Comparison of ENCODE assay signal across 37 cellular contexts in genomic region chrX:30280428-30280827, GRCh38. TPM values are rescaled to one million over a fixed set of nuclear protein-coding genes. Genes with fewer than 3 reads are reported as not detected.
"Had no signal": no experiment of that assay in that cellular context is flagged by ENCODE, and none has a peak within 500 bp of the region (broad histone marks: within the 10 kb centered on the region; RNA-seq: fewer than 3 reads in every experiment).

No MANE protein-coding gene starts in this region.

- H3K36me3 Mint-ChIP-seq: activated CD8-positive, alpha-beta memory T cell treated with anti-CD3 and anti-CD28 coated beads, Interleukin-2, amount 10 ng/mL, durations not matched to agents 7 days and 5 days; activated naive CD4-positive, alpha-beta T cell treated with anti-CD3 and anti-CD28 coated beads, Interleukin-2, amount 50 U/mL, for 24 hours; activated naive CD8-positive, alpha-beta T cell treated with anti-CD3 and anti-CD28 coated beads, Interleukin-2, amount 10 ng/mL, durations not matched to agents 7 days and 5 days had no signal

- H3K36me3 ChIP-seq: ascending aorta, SJCRH30, WERI-Rb-1 had no signal

- H3K9me3 Mint-ChIP-seq: activated CD4-positive, alpha-beta memory T cell treated with anti-CD3 and anti-CD28 coated beads, Interleukin-2, amount 10 ng/mL, durations not matched to agents 7 days and 5 days; activated naive CD4-positive, alpha-beta T cell treated with anti-CD3 and anti-CD28 coated beads, Interleukin-2, amount 50 U/mL, for 24 hours; activated naive CD8-positive, alpha-beta T cell treated with anti-CD3 and anti-CD28 coated beads, Interleukin-2, amount 10 ng/mL, durations not matched to agents 7 days and 5 days; activated T-helper 2 cell treated with anti-CD3 and anti-CD28 coated beads, Interferon-gamma antibody, Interleukin-2, Interleukin-4, amounts not matched to agents 10 μg/mL and 5 μg/mL and 100 μg/mL, durations not matched to agents 14 hours and 24 hours and 36 hours; central memory CD8-positive, alpha-beta T cell had no signal

- H3K4me3 Mint-ChIP-seq: activated CD4-positive, alpha-beta memory T cell treated with anti-CD3 and anti-CD28 coated beads, Interleukin-2, amount 10 ng/mL, durations not matched to agents 7 days and 5 days; activated CD8-positive, alpha-beta memory T cell treated with anti-CD3 and anti-CD28 coated beads, Interleukin-2, amount 10 ng/mL, durations not matched to agents 7 days and 5 days; activated naive CD4-positive, alpha-beta T cell treated with anti-CD3 and anti-CD28 coated beads, Interleukin-2, amount 50 U/mL, for 24 hours; activated naive CD8-positive, alpha-beta T cell treated with anti-CD3 and anti-CD28 coated beads, Interleukin-2, amount 10 ng/mL, durations not matched to agents 7 days and 5 days; central memory CD8-positive, alpha-beta T cell had no signal

- DNase-seq: activated CD4-positive, alpha-beta memory T cell treated with anti-CD3 and anti-CD28 coated beads, Interleukin-2, amount 10 ng/mL, durations not matched to agents 7 days and 5 days; activated CD4-positive, alpha-beta T cell treated with anti-CD3 and anti-CD28 coated beads for 1 hour; activated CD4-positive, alpha-beta T cell treated with anti-CD3 and anti-CD28 coated beads for 48 hours; activated CD4-positive, CD25-positive, alpha-beta regulatory T cell; activated CD8-positive, alpha-beta memory T cell treated with anti-CD3 and anti-CD28 coated beads for 24 hours; activated CD8-positive, alpha-beta memory T cell treated with anti-CD3 and anti-CD28 coated beads, Interleukin-2, amount 10 ng/mL, durations not matched to agents 7 days and 5 days; activated CD8-positive, alpha-beta memory T cell treated with anti-CD3 and anti-CD28 coated beads, Interleukin-2, amount 50 U/mL, for 48 hours; activated gamma-delta T cell; activated naive CD4-positive, alpha-beta T cell treated with Interleukin-2 at 50 U/mL for 16 hours; activated naive CD8-positive, alpha-beta T cell treated with anti-CD3 and anti-CD28 coated beads, Interleukin-2, amount 10 ng/mL, durations not matched to agents 7 days and 5 days; activated T-cell treated with anti-CD3 and anti-CD28 coated beads, Interleukin-2, amount 50 U/mL, for 1 hour; amygdala; body of pancreas; NCI-H1105; NCI-H1417 treated with DMSO at 0.1 percent for 48 hours; NCI-H2029; NCI-H345; NCI-H524 treated with DMSO at 0.1 percent for 48 hours; SHP77; SJCRH30; T1000; WERI-Rb-1 had no signal

- H3K4me3 ChIP-seq: ascending aorta, body of pancreas, coronary artery, SJCRH30, SK-N-MC had no signal

- H3K27me3 ChIP-seq: ascending aorta, body of pancreas, SJCRH30 had no signal

- ATAC-seq: activated CD8-positive, alpha-beta memory T cell treated with anti-CD3 and anti-CD28 coated beads, Interleukin-2, amount 10 ng/mL, durations not matched to agents 7 days and 5 days; body of pancreas; Panc1 had no signal

- H3K27me3 Mint-ChIP-seq: activated CD4-positive, alpha-beta memory T cell treated with anti-CD3 and anti-CD28 coated beads, Interleukin-2, amount 10 ng/mL, durations not matched to agents 7 days and 5 days; activated CD8-positive, alpha-beta memory T cell treated with anti-CD3 and anti-CD28 coated beads, Interleukin-2, amount 10 ng/mL, durations not matched to agents 7 days and 5 days; activated naive CD4-positive, alpha-beta T cell treated with anti-CD3 and anti-CD28 coated beads, Interleukin-2, amount 50 U/mL, for 24 hours; activated naive CD8-positive, alpha-beta T cell treated with anti-CD3 and anti-CD28 coated beads, Interleukin-2, amount 10 ng/mL, durations not matched to agents 7 days and 5 days; central memory CD8-positive, alpha-beta T cell had no signal

- H3K9me3 ChIP-seq: ascending aorta, body of pancreas, SJCRH30 had no signal

- H3K4me1 ChIP-seq: ascending aorta, body of pancreas had no signal

- H3K27ac Mint-ChIP-seq: activated CD4-positive, alpha-beta memory T cell treated with anti-CD3 and anti-CD28 coated beads, Interleukin-2, amount 10 ng/mL, durations not matched to agents 7 days and 5 days; activated CD8-positive, alpha-beta memory T cell treated with anti-CD3 and anti-CD28 coated beads, Interleukin-2, amount 10 ng/mL, durations not matched to agents 7 days and 5 days; activated naive CD4-positive, alpha-beta T cell treated with anti-CD3 and anti-CD28 coated beads, Interleukin-2, amount 50 U/mL, for 24 hours; activated naive CD8-positive, alpha-beta T cell treated with anti-CD3 and anti-CD28 coated beads, Interleukin-2, amount 10 ng/mL, durations not matched to agents 7 days and 5 days; activated T-helper 2 cell treated with anti-CD3 and anti-CD28 coated beads, Interferon-gamma antibody, Interleukin-2, Interleukin-4, amounts not matched to agents 10 μg/mL and 5 μg/mL and 100 μg/mL, durations not matched to agents 14 hours and 24 hours and 36 hours had no signal

- H3K4me1 Mint-ChIP-seq: activated CD8-positive, alpha-beta memory T cell treated with anti-CD3 and anti-CD28 coated beads, Interleukin-2, amount 10 ng/mL, durations not matched to agents 7 days and 5 days; central memory CD8-positive, alpha-beta T cell had no signal

- H3K27ac ChIP-seq: ascending aorta, body of pancreas, coronary artery, SJCRH30, SK-N-MC, WERI-Rb-1 had no signal

RNA-seq across cellular contexts. Expression of gene NR0B1, which starts 28.8 kb away (rescaled TPM):
- total RNA-seq: activated CD4-positive, alpha-beta memory T cell treated with anti-CD3 and anti-CD28 coated beads, Interleukin-2, amount 10 ng/mL, durations not matched to agents 7 days and 5 days; activated CD8-positive, alpha-beta memory T cell treated with anti-CD3 and anti-CD28 coated beads, Interleukin-2, amount 10 ng/mL, durations not matched to agents 7 days and 5 days; activated naive CD8-positive, alpha-beta T cell treated with anti-CD3 and anti-CD28 coated beads, Interleukin-2, amount 10 ng/mL, durations not matched to agents 7 days and 5 days; activated T-helper 2 cell treated with anti-CD3 and anti-CD28 coated beads, Interferon-gamma antibody, Interleukin-2, Interleukin-4, amounts not matched to agents 10 μg/mL and 5 μg/mL and 100 μg/mL, durations not matched to agents 14 hours and 24 hours and 36 hours; chondrocyte; LHCN-M2; M059J; SJCRH30; T-helper 1 cell treated with Interleukin-12 subunit alpha and Interleukin-12 subunit beta and Interleukin-4 antibody, amounts not matched to agents 30 ng/mL and 1 ng/mL, for 36 hours; T-helper 2 cell treated with Interferon-gamma antibody and Interleukin-4, amounts not matched to agents 100 ng/mL and 5 ng/mL, for 36 hours had no signal

RNA-seq across cellular contexts. Expression of gene MAGEB1, which starts 33.5 kb away (rescaled TPM):
- total RNA-seq: activated CD4-positive, alpha-beta memory T cell treated with anti-CD3 and anti-CD28 coated beads, Interleukin-2, amount 10 ng/mL, durations not matched to agents 7 days and 5 days; activated CD8-positive, alpha-beta memory T cell treated with anti-CD3 and anti-CD28 coated beads, Interleukin-2, amount 10 ng/mL, durations not matched to agents 7 days and 5 days; activated naive CD8-positive, alpha-beta T cell treated with anti-CD3 and anti-CD28 coated beads, Interleukin-2, amount 10 ng/mL, durations not matched to agents 7 days and 5 days; activated T-helper 2 cell treated with anti-CD3 and anti-CD28 coated beads, Interferon-gamma antibody, Interleukin-2, Interleukin-4, amounts not matched to agents 10 μg/mL and 5 μg/mL and 100 μg/mL, durations not matched to agents 14 hours and 24 hours and 36 hours; ascending aorta; body of pancreas; chondrocyte; LHCN-M2; M059J; NCI-H460; T-helper 1 cell treated with Interleukin-12 subunit alpha and Interleukin-12 subunit beta and Interleukin-4 antibody, amounts not matched to agents 30 ng/mL and 1 ng/mL, for 36 hours; T-helper 2 cell treated with Interferon-gamma antibody and Interleukin-4, amounts not matched to agents 100 ng/mL and 5 ng/mL, for 36 hours had no signal
- polyA plus RNA-seq: adipose tissue had no signal

RNA-seq across cellular contexts. Expression of gene MAGEB4, which starts 38.6 kb away (rescaled TPM):
- total RNA-seq: activated CD4-positive, alpha-beta memory T cell treated with anti-CD3 and anti-CD28 coated beads, Interleukin-2, amount 10 ng/mL, durations not matched to agents 7 days and 5 days; activated CD8-positive, alpha-beta memory T cell treated with anti-CD3 and anti-CD28 coated beads, Interleukin-2, amount 10 ng/mL, durations not matched to agents 7 days and 5 days; activated naive CD8-positive, alpha-beta T cell treated with anti-CD3 and anti-CD28 coated beads, Interleukin-2, amount 10 ng/mL, durations not matched to agents 7 days and 5 days; activated T-helper 2 cell treated with anti-CD3 and anti-CD28 coated beads, Interferon-gamma antibody, Interleukin-2, Interleukin-4, amounts not matched to agents 10 μg/mL and 5 μg/mL and 100 μg/mL, durations not matched to agents 14 hours and 24 hours and 36 hours; ascending aorta; body of pancreas; chondrocyte; LHCN-M2; M059J; NCI-H460; RPMI7951; SJCRH30; T-helper 1 cell treated with Interleukin-12 subunit alpha and Interleukin-12 subunit beta and Interleukin-4 antibody, amounts not matched to agents 30 ng/mL and 1 ng/mL, for 36 hours; T-helper 2 cell treated with Interferon-gamma antibody and Interleukin-4, amounts not matched to agents 100 ng/mL and 5 ng/mL, for 36 hours had no signal
- polyA plus RNA-seq: adipose tissue had no signal

RNA-seq across cellular contexts. Expression of gene MAGEB3, which starts 50.0 kb away (rescaled TPM):
- total RNA-seq: activated CD4-positive, alpha-beta memory T cell treated with anti-CD3 and anti-CD28 coated beads, Interleukin-2, amount 10 ng/mL, durations not matched to agents 7 days and 5 days; activated CD8-positive, alpha-beta memory T cell treated with anti-CD3 and anti-CD28 coated beads, Interleukin-2, amount 10 ng/mL, durations not matched to agents 7 days and 5 days; activated naive CD8-positive, alpha-beta T cell treated with anti-CD3 and anti-CD28 coated beads, Interleukin-2, amount 10 ng/mL, durations not matched to agents 7 days and 5 days; activated T-helper 2 cell treated with anti-CD3 and anti-CD28 coated beads, Interferon-gamma antibody, Interleukin-2, Interleukin-4, amounts not matched to agents 10 μg/mL and 5 μg/mL and 100 μg/mL, durations not matched to agents 14 hours and 24 hours and 36 hours; ascending aorta; body of pancreas; chondrocyte; LHCN-M2; NCI-H460; RPMI7951; SJCRH30; T-helper 1 cell treated with Interleukin-12 subunit alpha and Interleukin-12 subunit beta and Interleukin-4 antibody, amounts not matched to agents 30 ng/mL and 1 ng/mL, for 36 hours; T-helper 2 cell treated with Interferon-gamma antibody and Interleukin-4, amounts not matched to agents 100 ng/mL and 5 ng/mL, for 36 hours had no signal
- polyA plus RNA-seq: adipose tissue had no signal
